ENCODE assay signal across 14 cellular contexts in the genomic region with DNA sequence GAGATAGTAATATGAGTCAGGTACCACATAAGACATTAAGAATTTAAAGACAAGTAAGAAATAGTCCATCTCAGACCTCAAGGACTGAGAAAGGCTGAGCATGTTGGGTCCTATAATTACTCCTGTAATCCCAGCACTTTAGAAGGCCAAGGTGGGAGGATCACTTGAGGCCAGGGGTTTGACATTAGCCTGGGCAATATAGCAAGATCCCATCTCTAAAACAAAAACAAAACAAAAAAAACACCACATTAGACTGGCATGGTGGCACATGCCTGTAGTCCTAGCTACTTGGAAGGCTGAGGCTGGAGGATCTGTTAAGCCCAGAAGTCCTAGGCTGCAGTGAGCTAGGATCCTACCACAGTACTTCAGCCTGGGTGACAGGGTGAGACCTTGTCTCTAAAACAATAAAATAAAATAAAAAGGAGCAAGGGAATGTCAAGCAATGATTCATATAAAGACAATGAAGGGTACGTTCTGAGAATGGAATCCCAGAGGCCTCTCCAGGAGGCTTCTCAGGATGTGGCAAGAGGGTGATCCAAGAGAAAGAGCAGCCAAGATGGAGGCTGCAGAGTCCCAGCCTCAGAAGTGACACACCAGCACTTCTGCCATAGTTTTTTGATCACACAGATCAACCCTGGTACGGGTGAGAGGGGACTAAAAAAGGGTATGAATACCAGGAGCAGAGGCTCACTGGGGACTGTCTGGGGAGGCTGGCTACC.
A peak's percentile ranks its signal among the peaks of the same experiment; 100 is the strongest.
DNase-seq lines count a peak whose midpoint lies in the region; ATAC-seq and TF ChIP-seq lines count a peak whose summit lies in the region.
"Had no signal": no experiment of that assay in that cellular context is flagged by ENCODE, and none has a peak within 500 bp of the region (broad histone marks: within the 10 kb centered on the region; RNA-seq: fewer than 3 reads in every experiment).

No MANE protein-coding gene starts in this region.

- in situ Hi-C loops in IMR-90 (cut with MboI; ENCODE audit: low sequenced_read_pairs) (no loop called here), brain microvascular endothelial cell (cut with HindIII; ENCODE audit: low pct_ligation_motif_present, low sequenced_read_pairs) (no loop called here)

- POLR2A ChIA-PET in IMR-90 (lab: Charles Lee; ENCODE audit: unreplicated experiment) = no interaction called here

- H2BK20ac ChIP-seq in IMR-90 (ENCODE audit: low read depth, low read length) = peak overlapping the region; percentile 94

- no CpG with 5 or more reads among the region's 2 CpGs for WGBS in IMR-90 (ENCODE audit: extremely low coverage in 2 of 2, insufficient read length in 1 of 2), 2 experiments

- peak overlapping the region; percentile 43; the same call in 1 of the 2 replicates for H3K9ac ChIP-seq in IMR-90 (ENCODE audit: low read depth, low read length)

- TF ChIP-seq RAD21 in IMR-90 (IDR thresholded peaks at IDR 0.05; ENCODE audit: low read length) = no peak

- H3K23ac ChIP-seq in IMR-90 (ENCODE audit: low read depth, low read length) = peak overlapping the region; percentile 91

- peak overlapping the region; percentile 98 for H2BK120ac ChIP-seq in IMR-90 (ENCODE audit: low read depth, low read length)

- H3K4me3 ChIP-seq in AG09309 (ENCODE audit: control insufficient read depth, low read depth, low read length) (no peak overlapping the region), IMR-90 (ENCODE audit: insufficient read depth, low read depth, low read length) (no peak overlapping the region), brain microvascular endothelial cell (ENCODE audit: low read depth, low read length) (no peak overlapping the region), tibial artery (no peak overlapping the region)
- H3K4me3 ChIP-seq: thoracic aorta had no signal

- no peaks in the 10 kb centered on the region for H3K9me3 ChIP-seq in IMR-90 (ENCODE audit: control insufficient read depth, insufficient read depth, low read length)
- H3K9me3 ChIP-seq in tibial artery = no peaks in the 10 kb centered on the region
- H3K9me3 ChIP-seq: thoracic aorta had no signal

- no peak for TF ChIP-seq POLR2A in IMR-90 (IDR thresholded peaks at IDR 0.05; ENCODE audit: low read depth, low read length)

- peak overlapping the region; percentile 83 for H2AFZ ChIP-seq in IMR-90 (replicated peaks; ENCODE audit: low read length, poor library complexity)

- H3K56ac ChIP-seq in IMR-90 (ENCODE audit: extremely low read depth, insufficient read depth, low read length) = peak overlapping the region; percentile 52

- H3K4me2 ChIP-seq in IMR-90 (ENCODE audit: low read depth, low read length) = no peak overlapping the region; the same call in 1 of the 2 replicates

- no peak overlapping the region for H2AK9ac ChIP-seq in IMR-90 (replicated peaks; ENCODE audit: low read depth, low read length, poor library complexity)

- H2BK15ac ChIP-seq in IMR-90 (ENCODE audit: low read depth, low read length) = peak overlapping the region; percentile 98

- dilution Hi-C loops in IMR-90 (cut with HindIII; ENCODE audit: low sequenced_read_pairs, unreplicated experiment) = no loop called here

- peak; percentile 15 for ATAC-seq in IMR-90 (ENCODE audit: low read depth)
- ATAC-seq: effector memory CD8-positive, alpha-beta T cell had no signal

- no peaks in the 10 kb centered on the region for H3K79me1 ChIP-seq in IMR-90 (ENCODE audit: low read depth in 1 of 2, low read length in 2 of 2)

- intact Hi-C loops in IMR-90 (cut with micrococcal nuclease) (no loop called here), tibial artery (cut with DNase I; ENCODE audit: low total_unique reads) (no loop called here)

- peak overlapping the region; percentile 96 for H3K4ac ChIP-seq in IMR-90 (ENCODE audit: low read depth, low read length)

- no peak for TF ChIP-seq CTCF in AG09309 (IDR thresholded peaks at IDR 0.05; ENCODE audit: control insufficient read depth, insufficient read depth, low read depth, low read length, missing control alignments)
- TF ChIP-seq CTCF in IMR-90 (conservative IDR thresholded peaks at IDR 0.05; ENCODE audit: low read depth, low read length) = no peak
- TF ChIP-seq CTCF in brain microvascular endothelial cell (IDR thresholded peaks at IDR 0.05; ENCODE audit: low read depth, low read length, missing control alignments) = no peak
- no peak for TF ChIP-seq CTCF in tibial artery (IDR thresholded peaks at IDR 0.05)

- peak overlapping the region; percentile 94 for H2AK5ac ChIP-seq in IMR-90 (ENCODE audit: low read depth, low read length)

- peak overlapping the region; percentile 97 for H3K18ac ChIP-seq in IMR-90 (ENCODE audit: low read depth, low read length)

- peak overlapping the region; percentile 52 to 96 for H4K8ac ChIP-seq in IMR-90 (ENCODE audit: low read depth in 2 of 2, low read length in 2 of 2)

- H4K91ac ChIP-seq in IMR-90 (ENCODE audit: insufficient read depth, low read depth, low read length) = peak overlapping the region; percentile 81

- BruUV-seq in IMR-90 (replicated peaks; lab: Mats Ljungman, UMichigan) = no TSS peak

- no peaks in the 10 kb centered on the region for H3K27me3 ChIP-seq in IMR-90 (ENCODE audit: control insufficient read depth, insufficient read depth, low read length)
- no peaks in the 10 kb centered on the region for H3K27me3 ChIP-seq in brain microvascular endothelial cell (replicated peaks)
- H3K27me3 ChIP-seq in tibial artery = no peaks in the 10 kb centered on the region

- peaks cover 11% of the 10 kb centered on the region for H3K9me1 ChIP-seq in IMR-90 (ENCODE audit: insufficient read depth, low read length)

- peak overlapping the region; percentile 98 for H2BK5ac ChIP-seq in IMR-90 (ENCODE audit: low read depth, low read length, poor library complexity, severe bottlenecking)

- H4K5ac ChIP-seq in IMR-90 (ENCODE audit: low read depth, low read length) = peak overlapping the region; percentile 96

- H4K20me1 ChIP-seq in IMR-90 (ENCODE audit: insufficient read depth, low read length) = no peaks in the 10 kb centered on the region

- H3K14ac ChIP-seq in IMR-90 (replicated peaks; ENCODE audit: low read depth, low read length) = peak overlapping the region; percentile 90

- H3K36me3 ChIP-seq in IMR-90 (ENCODE audit: control insufficient read depth, insufficient read depth, low read length) = no peaks in the 10 kb centered on the region
- no peaks in the 10 kb centered on the region for H3K36me3 ChIP-seq in brain microvascular endothelial cell (replicated peaks)
- H3K36me3 ChIP-seq in tibial artery = no peaks in the 10 kb centered on the region
- H3K36me3 ChIP-seq: thoracic aorta had no signal

- H3K4me1 ChIP-seq in IMR-90 (ENCODE audit: control insufficient read depth, insufficient read depth, low read length) (peaks cover 37% of the 10 kb centered on the region), tibial artery (no peaks in the 10 kb centered on the region)

- H3K27ac ChIP-seq in IMR-90 (ENCODE audit: insufficient read depth, low read length) = peak overlapping the region; percentile 77
- peak overlapping the region; percentile 71 for H3K27ac ChIP-seq in brain microvascular endothelial cell
- H3K27ac ChIP-seq in tibial artery = no peak overlapping the region
- H3K27ac ChIP-seq: thoracic aorta had no signal

- peak; percentile 51 for DNase-seq in AG09309 (ENCODE audit: low read depth)
- DNase-seq in IMR-90 = peak; percentile 85
- peak; percentile 86 for DNase-seq in brain microvascular endothelial cell
- DNase-seq in kidney glomerular epithelial cell (lab: John Stamatoyannopoulos, UW) = peak; percentile 3
- no peak for DNase-seq in T-helper 9 cell
- DNase-seq in tibial artery = no peak
- DNase-seq in GM19238 (ENCODE audit: insufficient read length, low spot score) = no peak
- DNase-seq in C1 segment of cervical spinal cord (lab: John Stamatoyannopoulos, UW) = no peak
- DNase-seq: activated CD4-positive, alpha-beta memory T cell treated with anti-CD3 and anti-CD28 coated beads, Interleukin-2, amount 10 ng/mL, durations not matched to agents 7 days and 5 days; effector memory CD8-positive, alpha-beta T cell; KBM-7; NCI-H1694 treated with DMSO at 0.1 percent for 48 hours; NCI-H526 had no signal

- CTCF ChIA-PET in IMR-90 (lab: Yijun Ruan, JAX) = no interaction called here

TF ChIP-seq in IMR-90, 13 proteins besides CTCF, POLR2A, EP300 and RAD21:
- TF ChIP-seq MAFK (IDR thresholded peaks at IDR 0.05; ENCODE audit: low read depth, low read length) (no peak), CEBPB (IDR thresholded peaks at IDR 0.05; ENCODE audit: low read depth, low read length) (peak; percentile 90)
- TF ChIP-seq, protein P1, sequence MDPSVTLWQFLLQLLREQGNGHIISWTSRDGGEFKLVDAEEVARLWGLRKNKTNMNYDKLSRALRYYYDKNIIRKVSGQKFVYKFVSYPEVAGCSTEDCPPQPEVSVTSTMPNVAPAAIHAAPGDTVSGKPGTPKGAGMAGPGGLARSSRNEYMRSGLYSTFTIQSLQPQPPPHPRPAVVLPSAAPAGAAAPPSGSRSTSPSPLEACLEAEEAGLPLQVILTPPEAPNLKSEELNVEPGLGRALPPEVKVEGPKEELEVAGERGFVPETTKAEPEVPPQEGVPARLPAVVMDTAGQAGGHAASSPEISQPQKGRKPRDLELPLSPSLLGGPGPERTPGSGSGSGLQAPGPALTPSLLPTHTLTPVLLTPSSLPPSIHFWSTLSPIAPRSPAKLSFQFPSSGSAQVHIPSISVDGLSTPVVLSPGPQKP (IDR thresholded peaks at IDR 0.05; ENCODE audit: borderline replicate concordance, low read depth, low read length) = no peak

Comparison
In these comparisons a context has a peak if more than half of its experiments do, and no peak if none do; other contexts are left out.
1. DNase-seq: peak in AG09309 (single experiment), IMR-90 (single experiment), brain microvascular endothelial cell (single experiment) and kidney glomerular epithelial cell (single experiment); none in T-helper 9 cell (single experiment), tibial artery (0 of 2), GM19238 (single experiment) and C1 segment of cervical spinal cord (0 of 14).
2. H3K27ac ChIP-seq: peak in IMR-90 (single experiment) and brain microvascular endothelial cell (single experiment); none in tibial artery (0 of 2).